1 cellular context compared by ENCODE assay signal in the genomic region with DNA sequence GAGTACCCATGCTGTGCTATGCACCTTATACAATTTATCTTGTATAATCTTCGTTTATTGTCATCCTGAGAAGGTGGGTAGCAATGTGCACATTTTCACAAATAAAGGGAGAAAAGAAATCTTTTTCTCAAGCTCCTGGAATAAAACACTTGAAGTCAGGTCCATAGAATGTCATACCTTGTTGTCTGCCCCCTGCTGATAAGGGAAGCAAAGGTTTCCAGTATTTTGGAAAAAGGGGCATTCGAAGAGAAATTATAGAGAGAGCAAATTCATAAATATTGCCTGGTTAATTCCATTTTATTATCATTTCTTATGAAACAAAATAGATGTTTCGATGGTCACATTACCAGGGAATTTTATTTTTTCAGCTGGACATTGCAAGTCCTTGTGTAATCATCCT.
TF ChIP-seq lines count a peak whose summit lies in the region.

No MANE protein-coding gene starts in this region.

TF ChIP-seq in HepG2, 621 proteins besides CTCF, POLR2A, EP300 and RAD21 (continued from another document):
- TF ChIP-seq, protein P1, sequence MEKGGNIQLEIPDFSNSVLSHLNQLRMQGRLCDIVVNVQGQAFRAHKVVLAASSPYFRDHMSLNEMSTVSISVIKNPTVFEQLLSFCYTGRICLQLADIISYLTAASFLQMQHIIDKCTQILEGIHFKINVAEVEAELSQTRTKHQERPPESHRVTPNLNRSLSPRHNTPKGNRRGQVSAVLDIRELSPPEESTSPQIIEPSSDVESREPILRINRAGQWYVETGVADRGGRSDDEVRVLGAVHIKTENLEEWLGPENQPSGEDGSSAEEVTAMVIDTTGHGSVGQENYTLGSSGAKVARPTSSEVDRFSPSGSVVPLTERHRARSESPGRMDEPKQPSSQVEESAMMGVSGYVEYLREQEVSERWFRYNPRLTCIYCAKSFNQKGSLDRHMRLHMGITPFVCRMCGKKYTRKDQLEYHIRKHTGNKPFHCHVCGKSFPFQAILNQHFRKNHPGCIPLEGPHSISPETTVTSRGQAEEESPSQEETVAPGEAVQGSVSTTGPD (CRISPR knock-in tag; IDR thresholded peaks at IDR 0.05) = no peak
- TF ChIP-seq STAG1 (CRISPR knock-in tag; IDR thresholded peaks at IDR 0.05) = peak; percentile 19; the same call in 1 of the 2 replicates
- TF ChIP-seq, protein P2, sequence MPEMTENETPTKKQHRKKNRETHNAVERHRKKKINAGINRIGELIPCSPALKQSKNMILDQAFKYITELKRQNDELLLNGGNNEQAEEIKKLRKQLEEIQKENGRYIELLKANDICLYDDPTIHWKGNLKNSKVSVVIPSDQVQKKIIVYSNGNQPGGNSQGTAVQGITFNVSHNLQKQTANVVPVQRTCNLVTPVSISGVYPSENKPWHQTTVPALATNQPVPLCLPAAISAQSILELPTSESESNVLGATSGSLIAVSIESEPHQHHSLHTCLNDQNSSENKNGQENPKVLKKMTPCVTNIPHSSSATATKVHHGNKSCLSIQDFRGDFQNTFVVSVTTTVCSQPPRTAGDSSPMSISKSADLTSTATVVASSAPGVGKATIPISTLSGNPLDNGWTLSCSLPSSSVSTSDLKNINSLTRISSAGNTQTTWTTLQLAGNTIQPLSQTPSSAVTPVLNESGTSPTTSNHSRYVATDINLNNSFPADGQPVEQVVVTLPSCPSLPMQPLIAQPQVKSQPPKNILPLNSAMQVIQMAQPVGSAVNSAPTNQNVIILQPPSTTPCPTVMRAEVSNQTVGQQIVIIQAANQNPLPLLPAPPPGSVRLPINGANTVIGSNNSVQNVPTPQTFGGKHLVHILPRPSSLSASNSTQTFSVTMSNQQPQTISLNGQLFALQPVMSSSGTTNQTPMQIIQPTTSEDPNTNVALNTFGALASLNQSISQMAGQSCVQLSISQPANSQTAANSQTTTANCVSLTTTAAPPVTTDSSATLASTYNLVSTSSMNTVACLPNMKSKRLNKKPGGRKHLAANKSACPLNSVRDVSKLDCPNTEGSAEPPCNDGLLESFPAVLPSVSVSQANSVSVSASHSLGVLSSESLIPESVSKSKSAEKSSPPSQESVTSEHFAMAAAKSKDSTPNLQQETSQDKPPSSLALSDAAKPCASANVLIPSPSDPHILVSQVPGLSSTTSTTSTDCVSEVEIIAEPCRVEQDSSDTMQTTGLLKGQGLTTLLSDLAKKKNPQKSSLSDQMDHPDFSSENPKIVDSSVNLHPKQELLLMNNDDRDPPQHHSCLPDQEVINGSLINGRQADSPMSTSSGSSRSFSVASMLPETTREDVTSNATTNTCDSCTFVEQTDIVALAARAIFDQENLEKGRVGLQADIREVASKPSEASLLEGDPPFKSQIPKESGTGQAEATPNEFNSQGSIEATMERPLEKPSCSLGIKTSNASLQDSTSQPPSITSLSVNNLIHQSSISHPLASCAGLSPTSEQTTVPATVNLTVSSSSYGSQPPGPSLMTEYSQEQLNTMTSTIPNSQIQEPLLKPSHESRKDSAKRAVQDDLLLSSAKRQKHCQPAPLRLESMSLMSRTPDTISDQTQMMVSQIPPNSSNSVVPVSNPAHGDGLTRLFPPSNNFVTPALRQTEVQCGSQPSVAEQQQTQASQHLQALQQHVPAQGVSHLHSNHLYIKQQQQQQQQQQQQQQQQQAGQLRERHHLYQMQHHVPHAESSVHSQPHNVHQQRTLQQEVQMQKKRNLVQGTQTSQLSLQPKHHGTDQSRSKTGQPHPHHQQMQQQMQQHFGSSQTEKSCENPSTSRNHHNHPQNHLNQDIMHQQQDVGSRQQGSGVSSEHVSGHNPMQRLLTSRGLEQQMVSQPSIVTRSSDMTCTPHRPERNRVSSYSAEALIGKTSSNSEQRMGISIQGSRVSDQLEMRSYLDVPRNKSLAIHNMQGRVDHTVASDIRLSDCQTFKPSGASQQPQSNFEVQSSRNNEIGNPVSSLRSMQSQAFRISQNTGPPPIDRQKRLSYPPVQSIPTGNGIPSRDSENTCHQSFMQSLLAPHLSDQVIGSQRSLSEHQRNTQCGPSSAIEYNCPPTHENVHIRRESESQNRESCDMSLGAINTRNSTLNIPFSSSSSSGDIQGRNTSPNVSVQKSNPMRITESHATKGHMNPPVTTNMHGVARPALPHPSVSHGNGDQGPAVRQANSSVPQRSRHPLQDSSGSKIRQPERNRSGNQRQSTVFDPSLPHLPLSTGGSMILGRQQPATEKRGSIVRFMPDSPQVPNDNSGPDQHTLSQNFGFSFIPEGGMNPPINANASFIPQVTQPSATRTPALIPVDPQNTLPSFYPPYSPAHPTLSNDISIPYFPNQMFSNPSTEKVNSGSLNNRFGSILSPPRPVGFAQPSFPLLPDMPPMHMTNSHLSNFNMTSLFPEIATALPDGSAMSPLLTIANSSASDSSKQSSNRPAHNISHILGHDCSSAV (CRISPR knock-in tag; IDR thresholded peaks at IDR 0.05; ENCODE audit: borderline replicate concordance) = no peak
TF ChIP-seq in HepG2: peak in this region for 1.
